ENCODE assay signal across 9 cellular contexts in genomic region chr14:23306113-23306411, GRCh38. TPM values are rescaled to one million over a fixed set of nuclear protein-coding genes. Genes with fewer than 3 reads are reported as not detected.
DNase-seq lines count a peak whose midpoint lies in the region; FAIRE-seq and TF ChIP-seq lines count a peak whose summit lies in the region.
"Had no signal": no experiment of that assay in that cellular context is flagged by ENCODE, and none has a peak within 500 bp of the region (broad histone marks: within the 10 kb centered on the region; RNA-seq: fewer than 3 reads in every experiment).

No MANE protein-coding gene starts in this region.

- WGBS in adrenal gland, 4 donors = 20 to 31% (median 22%) methylated on average over 3 of the region's 3 CpGs

- H3K9me3 ChIP-seq in adrenal gland (replicated peaks in 1 of 3) = no peaks in the 10 kb centered on the region
- H3K9me3 ChIP-seq in stomach smooth muscle (ENCODE audit: control insufficient read depth in 2 of 2, low read length in 2 of 2) = no peaks in the 10 kb centered on the region

- H3K27me3 ChIP-seq in adrenal gland = no peaks in the 10 kb centered on the region
- H3K27me3 ChIP-seq in kidney epithelial cell (ENCODE audit: control insufficient read depth, insufficient read depth, low read length) = no peaks in the 10 kb centered on the region
- H3K27me3 ChIP-seq in stomach smooth muscle (ENCODE audit: control insufficient read depth in 1 of 2, insufficient read depth in 2 of 2, low read length in 2 of 2) = no peaks in the 10 kb centered on the region

- peaks cover 0 to 25% of the 10 kb centered on the region in 2 donors for H3K36me3 ChIP-seq in adrenal gland (replicated peaks in 1 of 2)
- H3K36me3 ChIP-seq in kidney epithelial cell (ENCODE audit: control insufficient read depth, insufficient read depth, low read length) = no peaks in the 10 kb centered on the region
- H3K36me3 ChIP-seq in stomach smooth muscle (ENCODE audit: control insufficient read depth in 2 of 2, insufficient read depth in 2 of 2, low read length in 2 of 2) = peaks cover 20 to 27% of the 10 kb centered on the region in 2 donors

- no peak for TF ChIP-seq POLR2A in adrenal gland (IDR thresholded peaks at IDR 0.05)

- H3K27ac ChIP-seq in adrenal gland (peak overlapping the region; percentile 49 to 94 (median 90)), stomach smooth muscle (ENCODE audit: low read length) (peak overlapping the region; percentile 88)

- H3K9ac ChIP-seq in stomach smooth muscle (ENCODE audit: low read length in 2 of 2) = peak overlapping the region; percentile 70 to 86

- H3K4me1 ChIP-seq in adrenal gland (replicated peaks in 1 of 2) = peaks cover 32 to 49% of the 10 kb centered on the region in 2 donors
- peaks cover 47% of the 10 kb centered on the region for H3K4me1 ChIP-seq in stomach smooth muscle (ENCODE audit: control insufficient read depth, insufficient read depth, low read length)

- TF ChIP-seq CTCF in adrenal gland (IDR thresholded peaks at IDR 0.05) (no peak), kidney epithelial cell (IDR thresholded peaks at IDR 0.05; ENCODE audit: insufficient read depth, low read length, poor library complexity, severe bottlenecking) (no peak)

- H3K4me3 ChIP-seq in adrenal gland = peak overlapping the region in 2 of 4 donors; percentile 71 to 89
- H3K4me3 ChIP-seq in kidney epithelial cell (ENCODE audit: low read depth, low read length) = peak overlapping the region; percentile 80
- H3K4me3 ChIP-seq in stomach smooth muscle (ENCODE audit: low read length in 2 of 2) = peak overlapping the region; percentile 40 to 97

- DNase-seq in NCI-H2029 treated with DMSO at 0.1 percent for 48 hours (lab: John Stamatoyannopoulos, UW) = peak; percentile 95
- no peak for DNase-seq in NCI-H2029 (lab: John Stamatoyannopoulos, UW)
- DNase-seq in adrenal gland = peak in 1 of 7 donors; percentile 55
- no peak for DNase-seq in kidney epithelial cell (ENCODE audit: low read depth)
- no peak for DNase-seq in RCC 7860 (ENCODE audit: low spot score)
- no peak for DNase-seq in HuH-7.5 (ENCODE audit: low spot score)
- no peak for DNase-seq in stimulated activated CD4-positive, alpha-beta T cell treated with anti-CD3 and anti-CD28 coated beads, Interleukin-2, amount 100 ng/mL, for 24 hours

- intact Hi-C loops in adrenal gland (cut with DNase I) = no loop called here

- no peak for FAIRE-seq in RCC 7860 (lab: Jason Lieb, UNC)
- FAIRE-seq: A204.1 had no signal

RNA-seq across cellular contexts. Expression of gene BCL2L2, which starts 0.6 kb away (rescaled TPM):
- total RNA-seq in adrenal gland (10 to 100 TPM; 28.6 to 51.8 (median 40.4) TPM), kidney epithelial cell (16.2 and 21.3 TPM in 2 replicates)
- 10 to 100 TPM; 16.8 to 54.6 (median 44.6) TPM for polyA plus RNA-seq in adrenal gland

RNA-seq across cellular contexts. Expression of gene PPP1R3E, which starts 3.4 kb away (rescaled TPM):
- total RNA-seq in adrenal gland (10 to 100 TPM in 4 of 8 donors, 1 to 10 TPM in 4; 2.2 to 16.6 (median 11.1) TPM), kidney epithelial cell (2.5 and 2.9 TPM in 2 replicates)
- 10 to 100 TPM; 16.8 to 82.8 (median 29.1) TPM for polyA plus RNA-seq in adrenal gland

RNA-seq across cellular contexts. Expression of gene PABPN1, which starts 15.2 kb away (rescaled TPM):
- total RNA-seq in adrenal gland (100 to 1,000 TPM in 3 of 8 donors, 10 to 100 TPM in 5; 18.3 to 200 (median 74.2) TPM), kidney epithelial cell (61.4 and 70.7 TPM in 2 replicates)
- polyA plus RNA-seq in adrenal gland = 100 to 1,000 TPM in 2 of 3 donors, 10 to 100 TPM in 1; 97.8 to 632 (median 331) TPM

RNA-seq across cellular contexts. Expression of gene HOMEZ, which starts 20.1 kb away (rescaled TPM):
- 10 to 100 TPM in 4 of 8 donors, 1 to 10 TPM in 4; 4.7 to 14.8 (median 10.2) TPM for total RNA-seq in adrenal gland
- polyA plus RNA-seq in adrenal gland = 10 to 100 TPM in 1 of 3 donors, 1 to 10 TPM in 2; 4.5 to 15.0 (median 4.8) TPM
- total RNA-seq in kidney epithelial cell = 11.9 and 24.3 TPM in 2 replicates

RNA-seq across cellular contexts. Expression of gene SLC22A17, which starts 46.6 kb away (rescaled TPM):
- total RNA-seq in adrenal gland (10 to 100 TPM; 11.8 to 76.1 (median 25.0) TPM), kidney epithelial cell (7.8 and 13.1 TPM in 2 replicates)
- polyA plus RNA-seq in adrenal gland = 100 to 1,000 TPM in 1 of 3 donors, 10 to 100 TPM in 2; 14.5 to 121 (median 53.9) TPM
